Comparison of ENCODE assay signal across 21 cellular contexts in the genomic region with DNA sequence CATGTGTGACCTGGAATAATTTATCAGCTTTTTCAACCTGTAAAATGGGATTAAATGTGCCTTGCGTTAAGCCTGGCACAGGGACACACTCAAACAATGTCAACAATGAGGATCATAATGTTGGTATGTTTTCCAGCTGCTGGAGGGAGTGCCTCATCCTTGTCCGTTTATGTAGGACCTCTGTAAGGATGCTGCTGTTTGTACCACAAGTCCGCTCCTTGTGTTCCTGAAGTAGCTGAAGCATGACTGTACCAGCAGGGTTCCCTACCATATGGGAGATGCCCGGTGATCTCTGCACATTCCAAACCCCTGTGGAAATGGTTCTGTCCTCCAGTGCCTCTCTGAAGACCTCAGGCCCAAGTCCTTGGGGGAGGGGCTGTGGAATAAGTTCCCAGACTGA. TPM values are rescaled to one million over a fixed set of nuclear protein-coding genes. Genes with fewer than 3 reads are reported as not detected.
A peak's percentile ranks its signal among the peaks of the same experiment; 100 is the strongest.
DNase-seq lines count a peak whose midpoint lies in the region; ATAC-seq, FAIRE-seq and TF ChIP-seq lines count a peak whose summit lies in the region.
"Had no signal": no experiment of that assay in that cellular context is flagged by ENCODE, and none has a peak within 500 bp of the region (broad histone marks: within the 10 kb centered on the region; RNA-seq: fewer than 3 reads in every experiment).

No MANE protein-coding gene starts in this region.

- TF ChIP-seq RAD21 in neural cell (conservative IDR thresholded peaks at IDR 0.05) = no peak

- TF ChIP-seq EP300 in neural cell (conservative IDR thresholded peaks at IDR 0.05; ENCODE audit: poor library complexity, severe bottlenecking) = no peak

- H2AFZ ChIP-seq in neural cell (ENCODE audit: low read depth, low read length) = no peak overlapping the region

- H3K27me3 ChIP-seq in neural cell (ENCODE audit: insufficient read depth, low read depth, low read length) = no peaks in the 10 kb centered on the region
- H3K27me3 ChIP-seq: BLaER1, foreskin keratinocyte had no signal

- no peak overlapping the region for H3K9ac ChIP-seq in neural cell (ENCODE audit: low read length)
- H3K9ac ChIP-seq: BLaER1 had no signal

- FAIRE-seq in D721Med (lab: Jason Lieb, UNC) = peak; percentile 11
- FAIRE-seq: HepG2 had no signal

- no peak for DNase-seq in D721Med (ENCODE audit: insufficient read length, low spot score)
- peak; percentile 89 for DNase-seq in HS-5 (ENCODE audit: low read depth)
- DNase-seq in brain pericyte (ENCODE audit: low read depth, low spot score) = peak; percentile 17
- no peak for DNase-seq in activated gamma-delta T cell (lab: John Stamatoyannopoulos, UW)
- no peak for DNase-seq in erythroblast (lab: John Stamatoyannopoulos, UW)
- DNase-seq: activated B cell treated with CpG ODN at 0.5 μM for 24 hours; activated CD8-positive, alpha-beta T cell treated with anti-CD3 and anti-CD28 coated beads, Interleukin-2, amount 10 ng/mL, durations not matched to agents 7 days and 5 days; activated naive CD8-positive, alpha-beta T cell treated with anti-CD3 and anti-CD28 coated beads, Interleukin-2, amount 50 U/mL, for 24 hours; effector memory CD8-positive, alpha-beta T cell; foreskin keratinocyte; H9; NCI-H187; NCI-H446; SIG-M5; spleen; T-helper 17 cell had no signal

- peak overlapping the region; percentile 17 for H3K4me2 ChIP-seq in neural cell (ENCODE audit: low read length)
- H3K4me2 ChIP-seq: BLaER1 had no signal

- no peaks in the 10 kb centered on the region for H3K79me2 ChIP-seq in neural cell (replicated peaks; ENCODE audit: insufficient read depth, low read length)

- no peak for TF ChIP-seq CTCF in D721Med (IDR thresholded peaks at IDR 0.05; ENCODE audit: insufficient read depth, missing control alignments)
- no peak for TF ChIP-seq CTCF in neural cell (IDR thresholded peaks at IDR 0.05; ENCODE audit: poor library complexity, severe bottlenecking)

- H3K9me3 ChIP-seq in neural cell (ENCODE audit: low read length) = no peaks in the 10 kb centered on the region
- H3K9me3 ChIP-seq: BLaER1, spleen had no signal

- H4K20me1 ChIP-seq in neural cell (ENCODE audit: insufficient read depth) = no peaks in the 10 kb centered on the region
- H4K20me1 ChIP-seq: BLaER1 had no signal

- H3K4me3 ChIP-seq in neural cell (ENCODE audit: low read length) = peak overlapping the region; percentile 16
- H3K4me3 ChIP-seq: BLaER1, spleen had no signal

- ATAC-seq in HG03159 (IDR thresholded peaks at IDR 0.05; ENCODE audit: unreplicated experiment) (no peak), GM19351 (IDR thresholded peaks at IDR 0.05; ENCODE audit: unreplicated experiment) (no peak)
- ATAC-seq: activated CD8-positive, alpha-beta T cell treated with anti-CD3 and anti-CD28 coated beads, Interleukin-2, amount 10 ng/mL, durations not matched to agents 7 days and 5 days; activated naive CD8-positive, alpha-beta T cell treated with anti-CD3 and anti-CD28 coated beads, Interleukin-2, amount 50 U/mL, for 24 hours; effector memory CD8-positive, alpha-beta T cell; foreskin keratinocyte; HepG2; T-helper 17 cell had no signal

- H3K36me3 ChIP-seq in neural cell (ENCODE audit: insufficient read depth, low read length) = no peaks in the 10 kb centered on the region
- H3K36me3 ChIP-seq: BLaER1, spleen had no signal

- H3K27ac ChIP-seq in neural cell (ENCODE audit: low read length) = peak overlapping the region; percentile 66
- H3K27ac ChIP-seq: BLaER1, foreskin keratinocyte, spleen had no signal

- no peaks in the 10 kb centered on the region for H3K9me2 ChIP-seq in neural cell (ENCODE audit: insufficient read depth, low read length)

- TF ChIP-seq POLR2A in erythroblast (IDR thresholded peaks at IDR 0.05; ENCODE audit: low read length) = no peak

- H3F3A ChIP-seq in neural cell (ENCODE audit: insufficient read depth, low read length, poor library complexity, severe bottlenecking) = no peaks in the 10 kb centered on the region

TF ChIP-seq in neural cell, 6 proteins besides CTCF, POLR2A, EP300 and RAD21:
- TF ChIP-seq, protein P1, sequence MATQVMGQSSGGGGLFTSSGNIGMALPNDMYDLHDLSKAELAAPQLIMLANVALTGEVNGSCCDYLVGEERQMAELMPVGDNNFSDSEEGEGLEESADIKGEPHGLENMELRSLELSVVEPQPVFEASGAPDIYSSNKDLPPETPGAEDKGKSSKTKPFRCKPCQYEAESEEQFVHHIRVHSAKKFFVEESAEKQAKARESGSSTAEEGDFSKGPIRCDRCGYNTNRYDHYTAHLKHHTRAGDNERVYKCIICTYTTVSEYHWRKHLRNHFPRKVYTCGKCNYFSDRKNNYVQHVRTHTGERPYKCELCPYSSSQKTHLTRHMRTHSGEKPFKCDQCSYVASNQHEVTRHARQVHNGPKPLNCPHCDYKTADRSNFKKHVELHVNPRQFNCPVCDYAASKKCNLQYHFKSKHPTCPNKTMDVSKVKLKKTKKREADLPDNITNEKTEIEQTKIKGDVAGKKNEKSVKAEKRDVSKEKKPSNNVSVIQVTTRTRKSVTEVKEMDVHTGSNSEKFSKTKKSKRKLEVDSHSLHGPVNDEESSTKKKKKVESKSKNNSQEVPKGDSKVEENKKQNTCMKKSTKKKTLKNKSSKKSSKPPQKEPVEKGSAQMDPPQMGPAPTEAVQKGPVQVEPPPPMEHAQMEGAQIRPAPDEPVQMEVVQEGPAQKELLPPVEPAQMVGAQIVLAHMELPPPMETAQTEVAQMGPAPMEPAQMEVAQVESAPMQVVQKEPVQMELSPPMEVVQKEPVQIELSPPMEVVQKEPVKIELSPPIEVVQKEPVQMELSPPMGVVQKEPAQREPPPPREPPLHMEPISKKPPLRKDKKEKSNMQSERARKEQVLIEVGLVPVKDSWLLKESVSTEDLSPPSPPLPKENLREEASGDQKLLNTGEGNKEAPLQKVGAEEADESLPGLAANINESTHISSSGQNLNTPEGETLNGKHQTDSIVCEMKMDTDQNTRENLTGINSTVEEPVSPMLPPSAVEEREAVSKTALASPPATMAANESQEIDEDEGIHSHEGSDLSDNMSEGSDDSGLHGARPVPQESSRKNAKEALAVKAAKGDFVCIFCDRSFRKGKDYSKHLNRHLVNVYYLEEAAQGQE (IDR thresholded peaks at IDR 0.05; ENCODE audit: borderline replicate concordance) = no peak

RNA-seq across cellular contexts. Expression of gene NEO1, which starts 49.8 kb away (rescaled TPM):
- 52.5 and 57.0 TPM in 2 replicates for polyA plus RNA-seq in neural cell
- polyA minus RNA-seq in neural cell = 149 and 174 TPM in 2 replicates

Comparison
In these comparisons a context has a peak if more than half of its experiments do, and no peak if none do; other contexts are left out.
1. DNase-seq: peak in HS-5 (single experiment) and brain pericyte (single experiment); none in D721Med (single experiment), activated gamma-delta T cell (single experiment) and erythroblast (0 of 2).